ENCODE assay signal across 10 cellular contexts in genomic region chr14:20112321-20112720, GRCh38. TPM values are rescaled to one million over a fixed set of nuclear protein-coding genes. Genes with fewer than 3 reads are reported as not detected.
"Had no signal": no experiment of that assay in that cellular context is flagged by ENCODE, and none has a peak within 500 bp of the region (broad histone marks: within the 10 kb centered on the region; RNA-seq: fewer than 3 reads in every experiment).

No MANE protein-coding gene starts in this region.

- H2AFZ ChIP-seq: GM23338 had no signal

- FAIRE-seq: H1, H54, HepG2 had no signal

- H3K4me2 ChIP-seq: GM23338 had no signal

- H3K27ac ChIP-seq: HL-60 had no signal

- ATAC-seq: GM23338, HepG2 had no signal

- H3K4me3 ChIP-seq: GM23338 had no signal

- DNase-seq: H9, HCEC 1CT, KG1 had no signal

RNA-seq across cellular contexts. Expression of gene OR4K17, which starts 1.8 kb away (rescaled TPM):
- total RNA-seq: GM23338, H1, H9, HepG2, HT1080 had no signal
- polyA plus RNA-seq: GM23338, H1, HepG2, IgD-negative memory B cell had no signal

RNA-seq across cellular contexts. Expression of gene OR4N5, which starts 26.3 kb away (rescaled TPM):
- total RNA-seq: GM23338, H1, H9, HepG2, HT1080 had no signal
- polyA plus RNA-seq: GM23338, H1, HepG2, IgD-negative memory B cell had no signal

RNA-seq across cellular contexts. Expression of gene OR4L1, which starts 52.5 kb away (rescaled TPM):
- total RNA-seq: GM23338, H1, H9, HepG2, HT1080 had no signal
- polyA plus RNA-seq: GM23338, H1, HepG2, IgD-negative memory B cell had no signal
